Comparison of ENCODE assay signal across 18 cellular contexts in the genomic region with DNA sequence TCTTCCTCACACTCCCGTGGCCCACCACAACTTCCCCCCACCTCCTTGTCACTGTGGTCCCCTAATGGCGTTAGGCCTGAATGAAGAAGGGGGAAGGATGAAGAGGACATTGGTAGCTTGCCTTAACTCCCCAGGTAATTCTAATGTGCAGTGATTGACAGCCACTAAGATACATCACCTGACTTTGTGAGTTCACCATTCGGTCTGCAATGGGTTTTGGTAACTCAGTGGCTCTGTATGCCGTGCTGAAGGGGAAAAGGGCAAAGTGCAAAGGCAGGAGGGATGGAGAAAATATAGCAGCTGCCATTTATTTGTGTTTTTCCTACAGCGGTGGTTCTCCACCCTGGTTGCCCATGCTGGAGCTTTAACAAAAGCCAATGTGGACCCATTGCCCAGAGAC. TPM values are rescaled to one million over a fixed set of nuclear protein-coding genes. Genes with fewer than 3 reads are reported as not detected.
"Had no signal": no experiment of that assay in that cellular context is flagged by ENCODE, and none has a peak within 500 bp of the region (broad histone marks: within the 10 kb centered on the region; RNA-seq: fewer than 3 reads in every experiment).

No MANE protein-coding gene starts in this region.

- H3K4me1 ChIP-seq: right atrium auricular region had no signal

- H3K36me3 ChIP-seq: left lung, right atrium auricular region had no signal

- H3K4me3 ChIP-seq: coronary artery, esophagus squamous epithelium, gastroesophageal sphincter, left lung, lung, right atrium auricular region had no signal

- H3K9me3 ChIP-seq: esophagus squamous epithelium, gastroesophageal sphincter, left lung, right atrium auricular region had no signal

- DNase-seq: esophagus squamous epithelium; glutamatergic neuron; islet precursor cell; mesendoderm; naive B cell; stimulated activated CD4-positive, alpha-beta T cell treated with anti-CD3 and anti-CD28 coated beads, Interleukin-12 subunit alpha, Interleukin-12 subunit beta, amount 100 ng/mL, for 4 hours; stimulated activated naive CD4-positive, alpha-beta T cell treated with Interleukin-2 at 50 U/mL for 16 hours had no signal

- H3K27ac ChIP-seq: coronary artery, esophagus squamous epithelium, gastroesophageal sphincter, left lung, right atrium auricular region had no signal

- ATAC-seq: gastroesophageal sphincter had no signal

- H3K27me3 ChIP-seq: left lung, right atrium auricular region had no signal

RNA-seq across cellular contexts. Expression of a gene that starts 42.2 kb away (rescaled TPM):
- total RNA-seq: chondrocyte, epithelial cell of proximal tubule, esophagus squamous epithelium, left lung, osteocyte, posterior vena cava, right atrium auricular region, urinary bladder had no signal
- polyA plus RNA-seq: lung had no signal

RNA-seq across cellular contexts. Expression of a gene that starts 42.3 kb away (rescaled TPM):
- total RNA-seq: chondrocyte, epithelial cell of proximal tubule, esophagus squamous epithelium, gastroesophageal sphincter, left lung, osteocyte, posterior vena cava, right atrium auricular region, urinary bladder had no signal
- polyA plus RNA-seq: lung, neural cell, urinary bladder had no signal
